Comparison of ENCODE assay signal across 8 cellular contexts in the genomic region with DNA sequence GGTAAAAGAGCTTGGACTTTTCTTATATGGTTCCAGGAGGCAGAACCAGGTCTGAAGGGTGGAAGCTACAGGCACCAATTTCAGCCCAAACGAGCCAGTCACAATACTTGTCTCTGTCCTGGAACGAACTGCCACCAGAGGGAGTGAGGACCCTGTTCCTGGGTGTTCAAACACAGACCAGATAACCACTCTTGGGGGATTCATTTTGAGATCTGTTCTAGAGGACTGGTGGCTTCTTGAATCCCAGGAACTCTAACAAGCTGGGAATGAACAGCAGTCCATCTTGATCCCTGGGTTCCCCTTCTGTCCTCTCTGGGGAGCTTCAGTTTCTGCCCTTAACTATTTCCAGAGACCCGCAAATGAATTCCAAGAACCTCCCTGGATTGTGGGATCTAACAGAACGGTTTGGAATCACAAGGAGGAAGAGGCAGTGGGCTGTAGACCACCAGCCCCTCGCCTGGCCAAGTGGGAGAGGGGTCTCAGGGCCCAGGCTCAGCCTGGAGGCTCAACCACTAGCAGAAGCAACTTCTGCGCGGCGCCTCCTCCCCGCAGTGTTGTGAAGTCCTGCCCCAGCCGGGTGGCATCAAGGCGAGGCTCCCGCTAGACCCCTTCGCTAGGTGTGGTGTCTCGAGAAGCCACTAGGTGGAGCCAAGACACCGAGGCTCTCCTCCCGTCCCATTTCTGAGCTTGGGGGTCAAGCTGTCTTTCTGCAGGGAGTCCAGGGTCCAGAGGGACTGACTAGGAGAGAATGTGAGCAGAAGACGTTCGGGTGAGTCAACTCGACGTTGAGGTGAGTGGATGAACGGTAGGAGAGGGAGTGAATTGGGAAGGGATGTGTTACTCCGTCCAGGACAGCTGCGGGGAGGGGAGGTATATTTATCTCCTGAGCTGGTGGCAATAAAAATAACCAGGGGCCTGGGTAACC. TPM values are rescaled to one million over a fixed set of nuclear protein-coding genes. Genes with fewer than 3 reads are reported as not detected.
DNase-seq lines count a peak whose midpoint lies in the region; ATAC-seq and TF ChIP-seq lines count a peak whose summit lies in the region.

No MANE protein-coding gene starts in this region.

- peak; percentile 91 for DNase-seq in AG20443 (ENCODE audit: low spot score)
- peak; percentile 84 for DNase-seq in GM20000 (ENCODE audit: low spot score)
- DNase-seq in NCI-H128 (lab: John Stamatoyannopoulos, UW; ENCODE audit: unreplicated experiment): peak; percentile 69
- DNase-seq in activated naive CD4-positive, alpha-beta T cell treated with anti-CD3 and anti-CD28 coated beads, Interleukin-2, amount 50 U/mL, for 72 hours (ENCODE audit: low spot score in 2 of 2): peak; percentile 70 to 77
- DNase-seq in Right ventricle myocardium superior: peak; percentile 80
- peak; percentile 76 for DNase-seq in progenitor cell of endocrine pancreas (ENCODE audit: low spot score, unreplicated experiment)
- peak; percentile 82 to 83 for DNase-seq in uterus

- no peaks in the 10 kb centered on the region for H4K20me1 ChIP-seq in SU-DHL-6 (ENCODE audit: low read depth, low read length)

- H3K79me2 ChIP-seq in SU-DHL-6 (ENCODE audit: insufficient read depth, low read length): no peaks in the 10 kb centered on the region

- H3K4me3 ChIP-seq in SU-DHL-6 (ENCODE audit: insufficient read depth, low read length, poor library complexity, severe bottlenecking) (no peak overlapping the region), uterus (no peak overlapping the region)

- H3K9me3 Mint-ChIP-seq in activated naive CD4-positive, alpha-beta T cell treated with anti-CD3 and anti-CD28 coated beads, Interleukin-2, amount 50 U/mL, for 72 hours: no peaks in the 10 kb centered on the region
- no peaks in the 10 kb centered on the region for H3K9me3 Mint-ChIP-seq in progenitor cell of endocrine pancreas (ENCODE audit: low read depth)

- intact Hi-C loops in Right ventricle myocardium superior (cut with DNase I): loop anchor here (2.0 kb wide), 1 partner anchor 36 kb away; no protein-coding TSS in a partner anchor
- intact Hi-C loops in uterus (cut with DNase I; ENCODE audit: low total_unique reads): no loop called here

- no peaks in the 10 kb centered on the region for H3K4me1 ChIP-seq in uterus

- no peaks in the 10 kb centered on the region for H3K27me3 ChIP-seq in SU-DHL-6 (ENCODE audit: low read length)
- H3K27me3 ChIP-seq in uterus: no peaks in the 10 kb centered on the region

- TF ChIP-seq CTCF in GM20000 (IDR thresholded peaks at IDR 0.05; ENCODE audit: extremely low read depth, missing control alignments) (peak; percentile 64), SU-DHL-6 (IDR thresholded peaks at IDR 0.05; ENCODE audit: insufficient read depth, low read length, poor library complexity, severe bottlenecking) (peak; percentile 48), progenitor cell of endocrine pancreas (IDR thresholded peaks at IDR 0.05; ENCODE audit: unreplicated experiment) (peak; percentile 79), uterus (IDR thresholded peaks at IDR 0.05) (peak; percentile 92 to 97 (median 94))

- TF ChIP-seq POLR2A in uterus (IDR thresholded peaks at IDR 0.05): no peak

- no peak overlapping the region for H3K27ac Mint-ChIP-seq in activated naive CD4-positive, alpha-beta T cell treated with anti-CD3 and anti-CD28 coated beads, Interleukin-2, amount 50 U/mL, for 72 hours
- H3K27ac Mint-ChIP-seq in progenitor cell of endocrine pancreas: peak overlapping the region; percentile 92

- H3K9me2 ChIP-seq in SU-DHL-6 (replicated peaks; ENCODE audit: insufficient read depth, low read length): no peaks in the 10 kb centered on the region

- H3K4me1 Mint-ChIP-seq in progenitor cell of endocrine pancreas (ENCODE audit: low read depth): peaks cover 38% of the 10 kb centered on the region

- H3K27ac ChIP-seq in SU-DHL-6 (ENCODE audit: low read depth, low read length): no peak overlapping the region
- peak overlapping the region; percentile 13 to 70 for H3K27ac ChIP-seq in uterus

- peaks cover 8% of the 10 kb centered on the region for H3K27me3 Mint-ChIP-seq in progenitor cell of endocrine pancreas

- no peaks in the 10 kb centered on the region for H3F3A ChIP-seq in SU-DHL-6 (ENCODE audit: insufficient read depth)

- H3K4me3 Mint-ChIP-seq in progenitor cell of endocrine pancreas (ENCODE audit: low read depth): peak overlapping the region; percentile 57

- no peak overlapping the region for H3K9ac ChIP-seq in SU-DHL-6 (ENCODE audit: low read length)

- H3K9me3 ChIP-seq in SU-DHL-6 (ENCODE audit: insufficient read depth, low read length) (no peaks in the 10 kb centered on the region), uterus (no peaks in the 10 kb centered on the region)

- no peak overlapping the region for H2AFZ ChIP-seq in SU-DHL-6 (ENCODE audit: low read depth, low read length, severe bottlenecking)

- peak overlapping the region; percentile 36 for H3K4me2 ChIP-seq in SU-DHL-6 (ENCODE audit: low read depth, low read length, poor library complexity, severe bottlenecking)

- H3K36me3 Mint-ChIP-seq in activated naive CD4-positive, alpha-beta T cell treated with anti-CD3 and anti-CD28 coated beads, Interleukin-2, amount 50 U/mL, for 72 hours: no peaks in the 10 kb centered on the region
- no peaks in the 10 kb centered on the region for H3K36me3 Mint-ChIP-seq in progenitor cell of endocrine pancreas (ENCODE audit: insufficient read depth)

- peak; percentile 80 to 95 for ATAC-seq in activated naive CD4-positive, alpha-beta T cell treated with anti-CD3 and anti-CD28 coated beads, Interleukin-2, amount 50 U/mL, for 72 hours
- peak; percentile 96 for ATAC-seq in Right ventricle myocardium superior (ENCODE audit: poor library complexity)

- H3K36me3 ChIP-seq in SU-DHL-6 (ENCODE audit: low read length) (no peaks in the 10 kb centered on the region), uterus (no peaks in the 10 kb centered on the region)

RNA-seq across cellular contexts. Expression of a gene that starts 12.1 kb away (rescaled TPM):
- total RNA-seq in activated naive CD4-positive, alpha-beta T cell treated with anti-CD3 and anti-CD28 coated beads, Interleukin-2, amount 50 U/mL, for 72 hours: not detected
- total RNA-seq in Right ventricle myocardium superior (103 TPM), progenitor cell of endocrine pancreas (33.9 and 39.2 TPM in 2 replicates), uterus (10 to 100 TPM in 3 of 4 donors, 1 to 10 TPM in 1; 9.7 to 70.9 (median 34.5) TPM)

RNA-seq across cellular contexts. Expression of a gene that starts 16.1 kb away (rescaled TPM):
- total RNA-seq in activated naive CD4-positive, alpha-beta T cell treated with anti-CD3 and anti-CD28 coated beads, Interleukin-2, amount 50 U/mL, for 72 hours: 1 to 10 TPM; 1.6 to 2.3 TPM
- total RNA-seq in Right ventricle myocardium superior (0.59 TPM), progenitor cell of endocrine pancreas (70.4 and 125 TPM in 2 replicates), uterus (10 to 100 TPM in 3 of 4 donors, not detected in 1; 11.0 to 71.5 (median 14.3) TPM)

RNA-seq across cellular contexts. Expression of a gene that starts 39.0 kb away (rescaled TPM):
- 10 to 100 TPM; 39.4 to 64.9 TPM for total RNA-seq in activated naive CD4-positive, alpha-beta T cell treated with anti-CD3 and anti-CD28 coated beads, Interleukin-2, amount 50 U/mL, for 72 hours
- 14.4 TPM for total RNA-seq in Right ventricle myocardium superior
- 40.0 and 42.4 TPM in 2 replicates for total RNA-seq in progenitor cell of endocrine pancreas
- total RNA-seq in uterus: 10 to 100 TPM in 3 of 4 donors, 1 to 10 TPM in 1; 3.5 to 69.7 (median 29.4) TPM

RNA-seq across cellular contexts. Expression of a gene that starts 39.3 kb away (rescaled TPM):
- 10 to 100 TPM; 46.2 to 50.7 TPM for total RNA-seq in activated naive CD4-positive, alpha-beta T cell treated with anti-CD3 and anti-CD28 coated beads, Interleukin-2, amount 50 U/mL, for 72 hours
- total RNA-seq in Right ventricle myocardium superior (12.3 TPM), progenitor cell of endocrine pancreas (36.9 and 38.9 TPM in 2 replicates), uterus (10 to 100 TPM in 2 of 4 donors, 1 to 10 TPM in 2; 3.6 to 24.8 (median 10.2) TPM)

RNA-seq across cellular contexts. Expression of a gene that starts 47.4 kb away (rescaled TPM):
- not detected for total RNA-seq in activated naive CD4-positive, alpha-beta T cell treated with anti-CD3 and anti-CD28 coated beads, Interleukin-2, amount 50 U/mL, for 72 hours
- total RNA-seq in Right ventricle myocardium superior: 0.46 TPM
- not detected in 2 replicates for total RNA-seq in progenitor cell of endocrine pancreas
- 1 to 10 TPM in 3 of 4 donors, not detected in 1; 2.3 to 3.0 (median 2.8) TPM for total RNA-seq in uterus

Comparison
In these comparisons a context has a peak if more than half of its experiments do, and no peak if none do; other contexts are left out.
1. RNA of a gene that starts 12.1 kb away (total RNA-seq): 103 TPM in Right ventricle myocardium superior (single experiment), 9.7 to 70.9 TPM in uterus and 33.9 to 39.2 TPM in progenitor cell of endocrine pancreas; not detected in activated naive CD4-positive, alpha-beta T cell treated with anti-CD3 and anti-CD28 coated beads, Interleukin-2, amount 50 U/mL, for 72 hours; every median in the first group is over 10 times any median in the second.
2. Peak in every context shown above with its lines, with median percentiles within 50 percentile points of each other: DNase-seq and CTCF ChIP-seq.